14 cellular contexts compared by ENCODE assay signal in genomic region chr3:52171577-52172261, GRCh38. TPM values are rescaled to one million over a fixed set of nuclear protein-coding genes. Genes with fewer than 3 reads are reported as not detected.
A peak's percentile ranks its signal among the peaks of the same experiment; 100 is the strongest.
DNase-seq lines count a peak whose midpoint lies in the region; ATAC-seq and TF ChIP-seq lines count a peak whose summit lies in the region.
"Had no signal": no experiment of that assay in that cellular context is flagged by ENCODE, and none has a peak within 500 bp of the region (broad histone marks: within the 10 kb centered on the region; RNA-seq: fewer than 3 reads in every experiment).

No MANE protein-coding gene starts in this region.

- H3K4me3 ChIP-seq in dorsolateral prefrontal cortex, result no peak overlapping the region
- no peak overlapping the region for H3K4me3 ChIP-seq in retinal pigment epithelial cell (ENCODE audit: low read length)
- H3K4me3 ChIP-seq in body of pancreas, result no peak overlapping the region
- H3K4me3 ChIP-seq: SJCRH30, upper lobe of left lung had no signal

- TF ChIP-seq POLR2A in body of pancreas (IDR thresholded peaks at IDR 0.05), result no peak

- 83 to 86% methylated on average over 3 of the region's 3 CpGs for WGBS in body of pancreas, 2 donors

- TF ChIP-seq CTCF in dorsolateral prefrontal cortex (IDR thresholded peaks at IDR 0.05 in 54 of 56, conservative IDR thresholded peaks at IDR 0.05 in 2 of 56; ENCODE audit: low read depth in 1 of 56, partially characterized antibody in 56 of 56), result no peak
- peak; percentile 6 for TF ChIP-seq CTCF in retinal pigment epithelial cell (conservative IDR thresholded peaks at IDR 0.05; ENCODE audit: low read depth, low read length)
- no peak for TF ChIP-seq CTCF in body of pancreas (IDR thresholded peaks at IDR 0.05)

- H3K4me1 ChIP-seq in body of pancreas, result no peaks in the 10 kb centered on the region

- peak overlapping the region in 32 of 59 donors; percentile 5 to 86 (median 54) for H3K27ac ChIP-seq in dorsolateral prefrontal cortex
- H3K27ac ChIP-seq in body of pancreas, result no peak overlapping the region
- H3K27ac ChIP-seq: SJCRH30, upper lobe of left lung had no signal

- ATAC-seq in GM21381 (IDR thresholded peaks at IDR 0.05; ENCODE audit: unreplicated experiment), result no peak
- no peak for ATAC-seq in body of pancreas

- H3K9me3 ChIP-seq in body of pancreas, result no peaks in the 10 kb centered on the region
- H3K9me3 ChIP-seq: SJCRH30, upper lobe of left lung had no signal

- H3K27me3 ChIP-seq in dorsolateral prefrontal cortex (no peaks in the 10 kb centered on the region), body of pancreas (no peaks in the 10 kb centered on the region)
- H3K27me3 ChIP-seq: SJCRH30, upper lobe of left lung had no signal

- H3K36me3 ChIP-seq in body of pancreas (replicated peaks in 1 of 2; ENCODE audit: insufficient read depth in 1 of 2, low read depth in 2 of 2), result no peaks in the 10 kb centered on the region
- H3K36me3 ChIP-seq: SJCRH30, upper lobe of left lung had no signal

- intact Hi-C loops in dorsolateral prefrontal cortex (cut with DNase I) (no loop called here), body of pancreas (cut with DNase I) (no loop called here)

- DNase-seq in Daoy (ENCODE audit: low read depth) (peak; percentile 10), RKO (ENCODE audit: low spot score) (peak; percentile 65), dorsolateral prefrontal cortex (no peak), retinal pigment epithelial cell (ENCODE audit: low read depth) (peak; percentile 23), COR-L47 (lab: John Stamatoyannopoulos, UW) (no peak), body of pancreas (no peak), T-helper 9 cell (no peak)
- DNase-seq: activated CD4-positive, alpha-beta T cell treated with anti-CD3 and anti-CD28 coated beads for 48 hours; effector CD4-positive, alpha-beta T cell; NCI-H345; retina; SJCRH30; upper lobe of left lung had no signal

RNA-seq across cellular contexts. Expression of gene POC1A, which starts 17.5 kb away (rescaled TPM):
- total RNA-seq in Daoy (2014; rRNA removed; shearing (Covaris generic)), result 6.0 and 8.6 TPM in 2 replicates
- total RNA-seq in dorsolateral prefrontal cortex (1 to 10 TPM; 1.3 to 5.8 (median 3.0) TPM), body of pancreas (1 to 10 TPM in 1 of 2 donors, under 1 TPM in 1; 0.26 to 3.3 TPM)

RNA-seq across cellular contexts. Expression of gene ALAS1, which starts 26.2 kb away (rescaled TPM):
- total RNA-seq in Daoy (2014; rRNA removed; shearing (Covaris generic)), result 35.5 and 50.2 TPM in 2 replicates
- total RNA-seq in dorsolateral prefrontal cortex, result 10 to 100 TPM; 34.8 to 81.1 (median 55.4) TPM
- 10 to 100 TPM; 13.5 to 63.6 TPM for total RNA-seq in body of pancreas

RNA-seq across cellular contexts. Expression of gene TLR9, which starts 53.7 kb away (rescaled TPM):
- total RNA-seq in Daoy (2014; rRNA removed; shearing (Covaris generic)), result not detected in 2 replicates
- total RNA-seq in dorsolateral prefrontal cortex, result 1 to 10 TPM in 31 of 120 experiments, under 1 TPM in 74, not detected in 15; 0.25 to 5.2 (median 0.78) TPM
- under 1 TPM in 1 of 2 donors, not detected in 1; 0.26 TPM for total RNA-seq in body of pancreas
- total RNA-seq: SJCRH30 had no signal

Comparison
In these comparisons a context has a peak if more than half of its experiments do, and no peak if none do; other contexts are left out.
1. DNase-seq: peak in Daoy (single experiment), RKO (single experiment) and retinal pigment epithelial cell (single experiment); none in dorsolateral prefrontal cortex (0 of 10), COR-L47 (single experiment), body of pancreas (0 of 4) and T-helper 9 cell (single experiment).
2. H3K27ac ChIP-seq: peak in dorsolateral prefrontal cortex (32 of 59); none in body of pancreas (0 of 4).